In the genomic region with DNA sequence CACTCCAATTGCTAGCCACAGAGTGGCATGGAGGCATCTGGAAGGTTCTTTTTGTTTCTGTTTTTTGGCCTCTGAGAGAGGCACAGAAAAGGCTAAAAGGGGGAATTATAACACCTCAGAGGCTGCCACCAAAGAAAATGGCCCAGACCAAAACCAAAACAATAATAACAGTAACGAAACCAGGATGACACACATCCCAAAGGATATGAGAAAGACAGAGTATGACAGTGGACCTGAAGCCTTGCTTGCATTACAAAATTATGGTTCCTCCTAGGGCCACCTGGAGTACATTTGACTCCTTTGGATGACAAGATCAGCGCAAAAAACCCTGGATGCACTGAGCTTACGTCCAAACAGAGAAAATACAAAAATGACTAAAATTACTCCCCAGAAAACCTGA, we compare ENCODE assay signal across 34 cellular contexts.
"Had no signal": no experiment of that assay in that cellular context is flagged by ENCODE, and none has a peak within 500 bp of the region (broad histone marks: within the 10 kb centered on the region; RNA-seq: fewer than 3 reads in every experiment).

No MANE protein-coding gene starts in this region.

- ATAC-seq: activated naive CD8-positive, alpha-beta T cell treated with anti-CD3 and anti-CD28 coated beads, Interleukin-2, amount 50 U/mL, for 24 hours; activated T-cell treated with anti-CD3 and anti-CD28 coated beads, Interleukin-2, amount 50 U/mL, for 4 hours; body of pancreas had no signal

- H3K27ac Mint-ChIP-seq: activated naive CD4-positive, alpha-beta T cell treated with anti-CD3 and anti-CD28 coated beads for 36 hours; activated naive CD4-positive, alpha-beta T cell treated with anti-CD3 and anti-CD28 coated beads, Interleukin-2, amount 10 ng/mL, durations not matched to agents 7 days and 5 days; activated naive CD4-positive, alpha-beta T cell treated with anti-CD3 and anti-CD28 coated beads, Interleukin-2, amount 50 U/mL, for 24 hours; activated naive CD4-positive, alpha-beta T cell treated with anti-CD3 and anti-CD28 coated beads, Interleukin-2, amount 50 U/mL, for 72 hours; activated naive CD8-positive, alpha-beta T cell; activated naive CD8-positive, alpha-beta T cell treated with anti-CD3 and anti-CD28 coated beads for 36 hours; activated naive CD8-positive, alpha-beta T cell treated with anti-CD3 and anti-CD28 coated beads, Interleukin-2, amount 10 ng/mL, durations not matched to agents 7 days and 5 days; activated naive CD8-positive, alpha-beta T cell treated with anti-CD3 and anti-CD28 coated beads, Interleukin-2, amount 50 U/mL, for 24 hours; activated T-cell treated with anti-CD3 and anti-CD28 coated beads, Interleukin-2, amount 50 U/mL, for 24 hours; activated T-cell treated with anti-CD3 and anti-CD28 coated beads, Interleukin-2, amount 50 U/mL, for 72 hours; activated T-helper 1 cell treated with anti-CD3 and anti-CD28 coated beads, Interleukin-12 subunit alpha, Interleukin-12 subunit beta, Interleukin-2, Interleukin-4 antibody, amounts not matched to agents 30 ng/mL and 10 ng/mL and 1 ng/mL, durations not matched to agents 14 hours and 24 hours and 36 hours; activated T-helper 2 cell treated with anti-CD3 and anti-CD28 coated beads, Interferon-gamma antibody, Interleukin-2, Interleukin-4, amounts not matched to agents 10 μg/mL and 5 μg/mL and 100 μg/mL, durations not matched to agents 14 hours and 24 hours and 36 hours; brain had no signal

- H3K9me3 Mint-ChIP-seq: activated naive CD4-positive, alpha-beta T cell treated with anti-CD3 and anti-CD28 coated beads for 36 hours; activated naive CD4-positive, alpha-beta T cell treated with anti-CD3 and anti-CD28 coated beads, Interleukin-2, amount 10 ng/mL, durations not matched to agents 7 days and 5 days; activated naive CD8-positive, alpha-beta T cell treated with anti-CD3 and anti-CD28 coated beads for 36 hours; activated naive CD8-positive, alpha-beta T cell treated with anti-CD3 and anti-CD28 coated beads, Interleukin-2, amount 10 ng/mL, durations not matched to agents 7 days and 5 days; activated T-cell treated with anti-CD3 and anti-CD28 coated beads, Interleukin-2, amount 50 U/mL, for 24 hours; activated T-cell treated with anti-CD3 and anti-CD28 coated beads, Interleukin-2, amount 50 U/mL, for 4 hours; activated T-helper 2 cell treated with anti-CD3 and anti-CD28 coated beads, Interferon-gamma antibody, Interleukin-2, Interleukin-4, amounts not matched to agents 10 μg/mL and 5 μg/mL and 100 μg/mL, durations not matched to agents 14 hours and 24 hours and 36 hours; central memory CD8-positive, alpha-beta T cell had no signal

- H3K4me3 Mint-ChIP-seq: activated naive CD4-positive, alpha-beta T cell treated with anti-CD3 and anti-CD28 coated beads for 36 hours; activated naive CD4-positive, alpha-beta T cell treated with anti-CD3 and anti-CD28 coated beads, Interleukin-2, amount 10 ng/mL, durations not matched to agents 7 days and 5 days; activated naive CD4-positive, alpha-beta T cell treated with anti-CD3 and anti-CD28 coated beads, Interleukin-2, amount 50 U/mL, for 24 hours; activated naive CD8-positive, alpha-beta T cell; activated naive CD8-positive, alpha-beta T cell treated with anti-CD3 and anti-CD28 coated beads for 36 hours; activated naive CD8-positive, alpha-beta T cell treated with anti-CD3 and anti-CD28 coated beads, Interleukin-2, amount 10 ng/mL, durations not matched to agents 7 days and 5 days; activated naive CD8-positive, alpha-beta T cell treated with anti-CD3 and anti-CD28 coated beads, Interleukin-2, amount 50 U/mL, for 24 hours; activated T-cell treated with anti-CD3 and anti-CD28 coated beads, Interleukin-2, amount 50 U/mL, for 24 hours; activated T-cell treated with anti-CD3 and anti-CD28 coated beads, Interleukin-2, amount 50 U/mL, for 4 hours; activated T-cell treated with anti-CD3 and anti-CD28 coated beads, Interleukin-2, amount 50 U/mL, for 72 hours; activated T-helper 1 cell treated with anti-CD3 and anti-CD28 coated beads, Interleukin-12 subunit alpha, Interleukin-12 subunit beta, Interleukin-2, Interleukin-4 antibody, amounts not matched to agents 30 ng/mL and 10 ng/mL and 1 ng/mL, durations not matched to agents 14 hours and 24 hours and 36 hours; brain; central memory CD8-positive, alpha-beta T cell had no signal

- H3K27me3 Mint-ChIP-seq: activated naive CD4-positive, alpha-beta T cell treated with anti-CD3 and anti-CD28 coated beads, Interleukin-2, amount 10 ng/mL, durations not matched to agents 7 days and 5 days; activated naive CD4-positive, alpha-beta T cell treated with anti-CD3 and anti-CD28 coated beads, Interleukin-2, amount 50 U/mL, for 24 hours; activated naive CD8-positive, alpha-beta T cell; activated naive CD8-positive, alpha-beta T cell treated with anti-CD3 and anti-CD28 coated beads for 36 hours; activated naive CD8-positive, alpha-beta T cell treated with anti-CD3 and anti-CD28 coated beads, Interleukin-2, amount 10 ng/mL, durations not matched to agents 7 days and 5 days; activated naive CD8-positive, alpha-beta T cell treated with anti-CD3 and anti-CD28 coated beads, Interleukin-2, amount 50 U/mL, for 24 hours; activated T-cell treated with anti-CD3 and anti-CD28 coated beads, Interleukin-2, amount 50 U/mL, for 24 hours; brain; central memory CD8-positive, alpha-beta T cell had no signal

- DNase-seq: activated effector memory CD4-positive, alpha-beta T cell treated with anti-CD3 and anti-CD28 coated beads, Interleukin-2, amount 50 U/mL, for 16 hours; activated effector memory CD4-positive, alpha-beta T cell treated with Interleukin-2 at 50 U/mL for 16 hours; activated gamma-delta T cell; activated gamma-delta T cell treated with Interleukin-2 at 50 U/mL for 16 hours; activated naive CD4-positive, alpha-beta T cell; activated naive CD4-positive, alpha-beta T cell treated with anti-CD3 and anti-CD28 coated beads for 36 hours; activated naive CD4-positive, alpha-beta T cell treated with anti-CD3 and anti-CD28 coated beads, Interleukin-2, amount 10 ng/mL, durations not matched to agents 7 days and 5 days; activated naive CD4-positive, alpha-beta T cell treated with anti-CD3 and anti-CD28 coated beads, Interleukin-2, amount 50 U/mL, for 16 hours; activated naive CD4-positive, alpha-beta T cell treated with Interleukin-2 at 50 U/mL for 16 hours; activated naive CD8-positive, alpha-beta T cell treated with anti-CD3 and anti-CD28 coated beads for 36 hours; activated naive CD8-positive, alpha-beta T cell treated with anti-CD3 and anti-CD28 coated beads, Interleukin-2, amount 10 ng/mL, durations not matched to agents 7 days and 5 days; activated naive CD8-positive, alpha-beta T cell treated with anti-CD3 and anti-CD28 coated beads, Interleukin-2, amount 50 U/mL, for 24 hours; activated T-cell treated with anti-CD3 and anti-CD28 coated beads, Interleukin-2, amount 50 U/mL, for 1 hour; activated T-cell treated with anti-CD3 and anti-CD28 coated beads, Interleukin-2, amount 50 U/mL, for 24 hours; activated T-cell treated with anti-CD3 and anti-CD28 coated beads, Interleukin-2, amount 50 U/mL, for 4 hours; activated T-cell treated with anti-CD3 and anti-CD28 coated beads, Interleukin-2, amount 50 U/mL, for 48 hours; activated T-cell treated with anti-CD3 and anti-CD28 coated beads, Interleukin-2, amount 50 U/mL, for 72 hours; adrenal gland; amniotic stem cell; amygdala; anterior cingulate cortex; aorta; body of pancreas; brain microvascular endothelial cell; caudate nucleus; central memory CD4-positive, alpha-beta T cell; cerebellar nuclear complex had no signal

- H3K4me1 Mint-ChIP-seq: activated naive CD4-positive, alpha-beta T cell treated with anti-CD3 and anti-CD28 coated beads, Interleukin-2, amount 10 ng/mL, durations not matched to agents 7 days and 5 days; activated naive CD4-positive, alpha-beta T cell treated with anti-CD3 and anti-CD28 coated beads, Interleukin-2, amount 50 U/mL, for 24 hours; activated naive CD8-positive, alpha-beta T cell treated with anti-CD3 and anti-CD28 coated beads for 36 hours; activated naive CD8-positive, alpha-beta T cell treated with anti-CD3 and anti-CD28 coated beads, Interleukin-2, amount 10 ng/mL, durations not matched to agents 7 days and 5 days; activated naive CD8-positive, alpha-beta T cell treated with anti-CD3 and anti-CD28 coated beads, Interleukin-2, amount 50 U/mL, for 24 hours; brain; central memory CD8-positive, alpha-beta T cell had no signal

- H3K36me3 Mint-ChIP-seq: activated naive CD4-positive, alpha-beta T cell treated with anti-CD3 and anti-CD28 coated beads, Interleukin-2, amount 10 ng/mL, durations not matched to agents 7 days and 5 days; activated naive CD4-positive, alpha-beta T cell treated with anti-CD3 and anti-CD28 coated beads, Interleukin-2, amount 50 U/mL, for 72 hours; activated naive CD8-positive, alpha-beta T cell treated with anti-CD3 and anti-CD28 coated beads, Interleukin-2, amount 10 ng/mL, durations not matched to agents 7 days and 5 days had no signal
